In genomic region chr10:11874568-11875182, GRCh38 we compare ENCODE assay signal across 8 cellular contexts. TPM values are rescaled to one million over a fixed set of nuclear protein-coding genes. Genes with fewer than 3 reads are reported as not detected.
DNase-seq lines count a peak whose midpoint lies in the region; ATAC-seq, FAIRE-seq and TF ChIP-seq lines count a peak whose summit lies in the region.

No MANE protein-coding gene starts in this region.

- no peak for FAIRE-seq in small intestine (lab: Jason Lieb, UNC)

- H3K27ac ChIP-seq in small intestine (ENCODE audit: low read depth in 1 of 2, low read length in 1 of 2) = no peak overlapping the region
- peak overlapping the region in 1 of 2 donors; percentile 40 for H3K27ac ChIP-seq in coronary artery

- no peak overlapping the region for H3K27ac Mint-ChIP-seq in activated T-helper 17 cell treated with anti-CD3 and anti-CD28 coated beads, Interleukin-2, amount 50 U/mL, for 72 hours

- no peak overlapping the region for H3K4me3 Mint-ChIP-seq in activated T-helper 17 cell treated with anti-CD3 and anti-CD28 coated beads, Interleukin-2, amount 50 U/mL, for 72 hours

- DNase-seq in DMS79 (lab: John Stamatoyannopoulos, UW) = peak; percentile 30
- DNase-seq in LoVo (ENCODE audit: low spot score) = peak; percentile 65
- DNase-seq in left ventricle myocardium superior = peak; percentile 53
- DNase-seq in small intestine = peak; percentile 19
- DNase-seq in coronary artery (ENCODE audit: low spot score) = no peak
- no peak for DNase-seq in globus pallidus (ENCODE audit: low spot score)

- intact Hi-C loops in left ventricle myocardium superior (cut with micrococcal nuclease) = no loop called here

- TF ChIP-seq CTCF in coronary artery (IDR thresholded peaks at IDR 0.05) = no peak

- H3K4me3 ChIP-seq in small intestine (ENCODE audit: low read depth in 1 of 2, low read length in 2 of 2) (no peak overlapping the region), coronary artery (no peak overlapping the region)

- H3K36me3 Mint-ChIP-seq in activated T-helper 17 cell treated with anti-CD3 and anti-CD28 coated beads, Interleukin-2, amount 50 U/mL, for 72 hours (ENCODE audit: low read depth) = no peaks in the 10 kb centered on the region

- peaks cover 6% of the 10 kb centered on the region for H3K4me1 Mint-ChIP-seq in activated T-helper 17 cell treated with anti-CD3 and anti-CD28 coated beads, Interleukin-2, amount 50 U/mL, for 72 hours

- H3K9me3 Mint-ChIP-seq in activated T-helper 17 cell treated with anti-CD3 and anti-CD28 coated beads, Interleukin-2, amount 50 U/mL, for 72 hours = no peaks in the 10 kb centered on the region

- H3K27me3 Mint-ChIP-seq in activated T-helper 17 cell treated with anti-CD3 and anti-CD28 coated beads, Interleukin-2, amount 50 U/mL, for 72 hours = no peaks in the 10 kb centered on the region

- no peaks in the 10 kb centered on the region for H3K27me3 ChIP-seq in small intestine (ENCODE audit: control insufficient read depth in 2 of 2, insufficient read depth in 2 of 2, low read length in 2 of 2)

- peaks cover 7 to 20% of the 10 kb centered on the region in 2 donors for H3K4me1 ChIP-seq in small intestine (ENCODE audit: control insufficient read depth in 2 of 2, insufficient read depth in 1 of 2, low read depth in 1 of 2, low read length in 1 of 2)

- ATAC-seq in activated T-helper 17 cell treated with anti-CD3 and anti-CD28 coated beads, Interleukin-2, amount 50 U/mL, for 72 hours (replicated peaks) = peak; percentile 14
- peak; percentile 49 for ATAC-seq in left ventricle myocardium superior
- no peak for ATAC-seq in HG03280 (IDR thresholded peaks at IDR 0.05; ENCODE audit: unreplicated experiment)

- no peaks in the 10 kb centered on the region for H3K9me3 ChIP-seq in small intestine (ENCODE audit: control insufficient read depth, low read depth)

- no peaks in the 10 kb centered on the region for H3K36me3 ChIP-seq in small intestine (ENCODE audit: control insufficient read depth in 2 of 2, insufficient read depth in 2 of 2, low read length in 2 of 2)

- WGBS in small intestine, 3 donors = 10 to 17% (median 11%) methylated on average over 11 of the region's 11 CpGs

RNA-seq across cellular contexts. Expression of gene PROSER2, which starts 51.5 kb away (rescaled TPM):
- 1 to 10 TPM in 1 of 2 donors, under 1 TPM in 1; 0.37 to 1.6 TPM for total RNA-seq in activated T-helper 17 cell treated with anti-CD3 and anti-CD28 coated beads, Interleukin-2, amount 50 U/mL, for 72 hours
- total RNA-seq in left ventricle myocardium superior = 1.1 TPM
- 1 to 10 TPM in 1 of 3 donors, under 1 TPM in 1, not detected in 1; 0.54 to 1.7 TPM for polyA plus RNA-seq in small intestine

Comparison
In these comparisons a context has a peak if more than half of its experiments do, and no peak if none do; other contexts are left out.
1. DNase-seq: peak in DMS79 (single experiment), LoVo (single experiment), left ventricle myocardium superior (single experiment) and small intestine (single experiment); none in coronary artery (single experiment) and globus pallidus (single experiment).